8 cellular contexts compared by ENCODE assay signal in genomic region chr5:177301503-177302165, GRCh38. TPM values are rescaled to one million over a fixed set of nuclear protein-coding genes. Genes with fewer than 3 reads are reported as not detected.
DNase-seq lines count a peak whose midpoint lies in the region; ATAC-seq, FAIRE-seq and TF ChIP-seq lines count a peak whose summit lies in the region.

No MANE protein-coding gene starts in this region.

- H3K4me1 ChIP-seq in cardiac muscle cell (ENCODE audit: low read depth) (peaks cover 6% of the 10 kb centered on the region), upper lobe of left lung (peaks cover 55 to 78% (median 68%) of the 10 kb centered on the region in 4 donors)

- TF ChIP-seq CTCF in cardiac muscle cell (IDR thresholded peaks at IDR 0.05; ENCODE audit: low read depth, low read length) (no peak), RWPE1 (conservative IDR thresholded peaks at IDR 0.05; ENCODE audit: low read depth) (no peak), upper lobe of left lung (IDR thresholded peaks at IDR 0.05) (no peak)

- CTCF ChIA-PET in RWPE1 (lab: Yijun Ruan, JAX): interaction anchor here (0.6 to 1.1 kb wide), 5 partner anchors 11 to 420 kb away, joined by 3 to 5 read pairs (median 4); partner anchors contain the start of gene MXD3

- no peak overlapping the region for H3K4me3 ChIP-seq in cardiac muscle cell
- H3K4me3 ChIP-seq in upper lobe of left lung: peak overlapping the region in 1 of 4 donors; percentile 96

- H3K27ac ChIP-seq in cardiac muscle cell (peak overlapping the region; percentile 42), RWPE1 (peak overlapping the region; percentile 84), upper lobe of left lung (peak overlapping the region; percentile 76 to 92 (median 90))

- H3K27me3 ChIP-seq in cardiac muscle cell (no peaks in the 10 kb centered on the region), upper lobe of left lung (no peaks in the 10 kb centered on the region)

- no peak for FAIRE-seq in RCC 7860 (lab: Jason Lieb, UNC)

- H3K9me3 ChIP-seq in cardiac muscle cell (ENCODE audit: low read depth) (no peaks in the 10 kb centered on the region), upper lobe of left lung (no peaks in the 10 kb centered on the region)

- intact Hi-C loops in Right ventricle myocardium superior (cut with DNase I) (no loop called here), left colon (cut with DNase I, micrococcal nuclease) (no loop called here)

- WGBS in upper lobe of left lung, 2 donors: 53 to 58% methylated on average over 7 of the region's 7 CpGs

- TF ChIP-seq EP300 in upper lobe of left lung (IDR thresholded peaks at IDR 0.05): no peak

- TF ChIP-seq POLR2A in upper lobe of left lung (IDR thresholded peaks at IDR 0.05) (no peak), GM18505 (IDR thresholded peaks at IDR 0.05; ENCODE audit: borderline replicate concordance, extremely low read depth, insufficient read depth, insufficient read length) (no peak)

- H3K36me3 ChIP-seq in cardiac muscle cell (peaks cover 15% of the 10 kb centered on the region), upper lobe of left lung (peaks cover 0 to 39% (median 11%) of the 10 kb centered on the region in 4 donors)

- DNase-seq in cardiac muscle cell (ENCODE audit: low read depth in 1 of 2, low spot score in 1 of 2) (no peak), Right ventricle myocardium superior (no peak), RWPE1 (ENCODE audit: low spot score) (peak; percentile 91), left colon (peak; percentile 88), upper lobe of left lung (peak in 1 of 2 donors; percentile 85), RCC 7860 (ENCODE audit: low spot score) (no peak)

- no peak for ATAC-seq in Right ventricle myocardium superior (ENCODE audit: poor library complexity)
- peak; percentile 44 for ATAC-seq in left colon
- ATAC-seq in upper lobe of left lung (ENCODE audit: low FRiP score in 2 of 2): peak in 1 of 2 donors; percentile 38
- no peak for ATAC-seq in GM18505 (IDR thresholded peaks at IDR 0.05; ENCODE audit: unreplicated experiment)
- no peak for ATAC-seq in GM19463 (IDR thresholded peaks at IDR 0.05; ENCODE audit: unreplicated experiment)

- POLR2A ChIA-PET in RWPE1 (lab: Yijun Ruan, JAX; ENCODE audit: low non-redundant PET): interaction anchor here (0.5 to 1.4 kb wide), 2 partner anchors 50 to 86 kb away, joined by 4 read pairs; partner anchors contain the start of gene LMAN2

RNA-seq across cellular contexts. Expression of gene RAB24, which starts 1.9 kb away (rescaled TPM):
- 69.2 and 94.7 TPM in 2 replicates for total RNA-seq in cardiac muscle cell
- 70.7 and 81.5 TPM in 2 replicates for polyA plus RNA-seq in cardiac muscle cell
- 21.2 TPM for total RNA-seq in Right ventricle myocardium superior
- 10 to 100 TPM; 30.4 to 34.5 TPM for total RNA-seq in left colon
- 10 to 100 TPM; 26.8 to 92.2 (median 50.3) TPM for total RNA-seq in upper lobe of left lung

RNA-seq across cellular contexts. Expression of gene PRELID1, which starts 2.0 kb away (rescaled TPM):
- total RNA-seq in cardiac muscle cell: 86.0 and 156 TPM in 2 replicates
- 134 and 185 TPM in 2 replicates for polyA plus RNA-seq in cardiac muscle cell
- 27.6 TPM for total RNA-seq in Right ventricle myocardium superior
- 100 to 1,000 TPM; 263 to 276 TPM for total RNA-seq in left colon
- 100 to 1,000 TPM in 2 of 6 donors, 10 to 100 TPM in 4; 45.1 to 132 (median 86.8) TPM for total RNA-seq in upper lobe of left lung

RNA-seq across cellular contexts. Expression of gene MXD3, which starts 10.1 kb away (rescaled TPM):
- total RNA-seq in cardiac muscle cell: 15.2 and 112 TPM in 2 replicates
- polyA plus RNA-seq in cardiac muscle cell: 7.3 and 50.5 TPM in 2 replicates
- 2.5 TPM for total RNA-seq in Right ventricle myocardium superior
- total RNA-seq in left colon: 10 to 100 TPM in 1 of 2 donors, 1 to 10 TPM in 1; 8.3 to 12.9 TPM
- 10 to 100 TPM in 4 of 6 donors, 1 to 10 TPM in 2; 8.8 to 29.5 (median 13.6) TPM for total RNA-seq in upper lobe of left lung

RNA-seq across cellular contexts. Expression of gene LMAN2, which starts 49.8 kb away (rescaled TPM):
- 163 and 198 TPM in 2 replicates for total RNA-seq in cardiac muscle cell
- 213 and 261 TPM in 2 replicates for polyA plus RNA-seq in cardiac muscle cell
- 56.8 TPM for total RNA-seq in Right ventricle myocardium superior
- 100 to 1,000 TPM; 139 to 141 TPM for total RNA-seq in left colon
- total RNA-seq in upper lobe of left lung: 100 to 1,000 TPM; 134 to 263 (median 177) TPM

RNA-seq across cellular contexts. Expression of gene RGS14, which starts 56.1 kb away (rescaled TPM):
- total RNA-seq in cardiac muscle cell (68.1 and 139 TPM in 2 replicates), Right ventricle myocardium superior (2.4 TPM), left colon (10 to 100 TPM in 1 of 2 donors, 1 to 10 TPM in 1; 5.6 to 12.0 TPM), upper lobe of left lung (10 to 100 TPM; 11.9 to 39.1 (median 26.6) TPM)
- polyA plus RNA-seq in cardiac muscle cell: 33.6 and 76.5 TPM in 2 replicates

Comparison
In these comparisons a context has a peak if more than half of its experiments do, and no peak if none do; other contexts are left out.
1. DNase-seq: peak in RWPE1 (single experiment) and left colon (2 of 2); none in cardiac muscle cell (0 of 2), Right ventricle myocardium superior (single experiment) and RCC 7860 (single experiment).
2. Peak in every context shown above with its lines, with median percentiles within 50 percentile points of each other: H3K27ac ChIP-seq.